11 cellular contexts compared by ENCODE assay signal in genomic region chr20:31595380-31595653, GRCh38. TPM values are rescaled to one million over a fixed set of nuclear protein-coding genes. Genes with fewer than 3 reads are reported as not detected.
DNase-seq lines count a peak whose midpoint lies in the region; ATAC-seq and TF ChIP-seq lines count a peak whose summit lies in the region.
"Had no signal": no experiment of that assay in that cellular context is flagged by ENCODE, and none has a peak within 500 bp of the region (broad histone marks: within the 10 kb centered on the region; RNA-seq: fewer than 3 reads in every experiment).

No MANE protein-coding gene starts in this region.

- H3K36me3 Mint-ChIP-seq in nephron (ENCODE audit: low read depth) (no peaks in the 10 kb centered on the region), T-helper 17 cell (ENCODE audit: low read depth) (peaks cover 6% of the 10 kb centered on the region)

- H3K36me3 ChIP-seq in heart left ventricle (no peaks in the 10 kb centered on the region), uterus (no peaks in the 10 kb centered on the region)

- 62 to 73% (median 67%) methylated on average over 3 of the region's 3 CpGs for WGBS in heart left ventricle, 4 donors

- H3K27me3 Mint-ChIP-seq in nephron (ENCODE audit: low read depth) (no peaks in the 10 kb centered on the region), T-helper 17 cell (peaks cover 12% of the 10 kb centered on the region)

- no peak for DNase-seq in heart left ventricle
- DNase-seq in cardiac septum (ENCODE audit: low spot score): no peak
- DNase-seq in epithelial cell of prostate (ENCODE audit: low read depth, low spot score): no peak
- DNase-seq in uterus: no peak
- DNase-seq in effector CD8-positive, alpha-beta T cell (lab: John Stamatoyannopoulos, UW): no peak
- DNase-seq in activated naive CD4-positive, alpha-beta T cell (lab: John Stamatoyannopoulos, UW): no peak
- no peak for DNase-seq in T-helper 17 cell
- DNase-seq: activated T-cell treated with anti-CD3 and anti-CD28 coated beads, Interleukin-2, amount 50 U/mL, for 24 hours; cerebellar nuclear complex had no signal

- intact Hi-C loops in heart left ventricle (cut with DNase I): loop anchor here in 2 of 10 donors (1.0 to 2.0 kb wide), 2 partner anchors 13 to 15 kb away; no protein-coding TSS in a partner anchor
- intact Hi-C loops in cardiac septum (cut with DNase I): loop anchor here (2.0 kb wide), 1 partner anchor 23 kb away; no protein-coding TSS in a partner anchor
- intact Hi-C loops in uterus (cut with DNase I; ENCODE audit: low total_unique reads): no loop called here

- H3K9me3 Mint-ChIP-seq in nephron: no peaks in the 10 kb centered on the region
- H3K9me3 Mint-ChIP-seq: activated T-cell treated with anti-CD3 and anti-CD28 coated beads, Interleukin-2, amount 50 U/mL, for 24 hours had no signal

- H3K4me1 Mint-ChIP-seq in nephron (peaks cover 16% of the 10 kb centered on the region), T-helper 17 cell (peaks cover 7% of the 10 kb centered on the region)

- H3K27ac ChIP-seq in heart left ventricle (peak overlapping the region; percentile 73 to 97 (median 90)), epithelial cell of prostate (peak overlapping the region; percentile 92), uterus (peak overlapping the region; percentile 34 to 48)

- TF ChIP-seq POLR2A in heart left ventricle (IDR thresholded peaks at IDR 0.05) (no peak), uterus (IDR thresholded peaks at IDR 0.05) (no peak)

- H3K27ac Mint-ChIP-seq in nephron (peak overlapping the region; percentile 86 to 95 (median 92)), T-helper 17 cell (no peak overlapping the region)
- H3K27ac Mint-ChIP-seq: activated T-cell treated with anti-CD3 and anti-CD28 coated beads, Interleukin-2, amount 50 U/mL, for 24 hours had no signal

- H3K4me3 ChIP-seq in heart left ventricle (no peak overlapping the region), uterus (no peak overlapping the region)

- no peak for ATAC-seq in heart left ventricle
- ATAC-seq in T-helper 17 cell: no peak

- H3K4me3 Mint-ChIP-seq in nephron (no peak overlapping the region), T-helper 17 cell (no peak overlapping the region)
- H3K4me3 Mint-ChIP-seq: activated T-cell treated with anti-CD3 and anti-CD28 coated beads, Interleukin-2, amount 50 U/mL, for 24 hours had no signal

- H3K4me1 ChIP-seq in heart left ventricle: peaks cover 3 to 40% (median 23%) of the 10 kb centered on the region in 12 donors
- H3K4me1 ChIP-seq in uterus: no peaks in the 10 kb centered on the region

- H3K27me3 ChIP-seq in heart left ventricle (no peaks in the 10 kb centered on the region), uterus (no peaks in the 10 kb centered on the region)

- no peaks in the 10 kb centered on the region for H3K9me3 ChIP-seq in heart left ventricle
- no peaks in the 10 kb centered on the region for H3K9me3 ChIP-seq in uterus
- H3K9me3 ChIP-seq in T-helper 17 cell (ENCODE audit: control insufficient read depth, low read length, poor library complexity, severe bottlenecking): no peaks in the 10 kb centered on the region

- TF ChIP-seq CTCF in heart left ventricle (IDR thresholded peaks at IDR 0.05) (no peak), nephron (IDR thresholded peaks at IDR 0.05; ENCODE audit: unreplicated experiment in 3 of 3) (no peak), uterus (IDR thresholded peaks at IDR 0.05) (no peak)

RNA-seq across cellular contexts. Expression of gene ID1, which starts 9.8 kb away (rescaled TPM):
- 100 to 1,000 TPM in 6 of 9 donors, 10 to 100 TPM in 3; 72.4 to 619 (median 112) TPM for total RNA-seq in heart left ventricle
- polyA plus RNA-seq in heart left ventricle: 100 to 1,000 TPM; 140 to 327 TPM
- total RNA-seq in cardiac septum: 163 TPM
- total RNA-seq in uterus: 100 to 1,000 TPM; 364 to 646 (median 505) TPM
- 1 to 10 TPM; 3.5 to 6.8 TPM for total RNA-seq in T-helper 17 cell

RNA-seq across cellular contexts. Expression of gene COX4I2, which starts 42.4 kb away (rescaled TPM):
- total RNA-seq in heart left ventricle: 10 to 100 TPM in 5 of 9 donors, 1 to 10 TPM in 4; 5.7 to 29.4 (median 10.6) TPM
- polyA plus RNA-seq in heart left ventricle: 10 to 100 TPM; 13.6 to 42.8 TPM
- total RNA-seq in cardiac septum: 11.3 TPM
- 1 to 10 TPM in 2 of 4 donors, not detected in 2; 5.1 to 8.4 TPM for total RNA-seq in uterus
- not detected for total RNA-seq in T-helper 17 cell
- total RNA-seq: temporal lobe had no signal

Comparison
In these comparisons a context has a peak if more than half of its experiments do, and no peak if none do; other contexts are left out.
1. H3K27ac ChIP-seq: peak in every context shown above with its lines; median percentile 92 in epithelial cell of prostate; 90 in heart left ventricle; 41 in uterus.
2. RNA of gene ID1, which starts 9.8 kb away (total RNA-seq): 364 to 646 TPM in uterus, 163 TPM in cardiac septum (single experiment) and 72.4 to 619 TPM in heart left ventricle; 3.5 to 6.8 TPM in T-helper 17 cell; every median in the first group is over 4 times any median in the second.